8 cellular contexts compared by ENCODE assay signal in the genomic region with DNA sequence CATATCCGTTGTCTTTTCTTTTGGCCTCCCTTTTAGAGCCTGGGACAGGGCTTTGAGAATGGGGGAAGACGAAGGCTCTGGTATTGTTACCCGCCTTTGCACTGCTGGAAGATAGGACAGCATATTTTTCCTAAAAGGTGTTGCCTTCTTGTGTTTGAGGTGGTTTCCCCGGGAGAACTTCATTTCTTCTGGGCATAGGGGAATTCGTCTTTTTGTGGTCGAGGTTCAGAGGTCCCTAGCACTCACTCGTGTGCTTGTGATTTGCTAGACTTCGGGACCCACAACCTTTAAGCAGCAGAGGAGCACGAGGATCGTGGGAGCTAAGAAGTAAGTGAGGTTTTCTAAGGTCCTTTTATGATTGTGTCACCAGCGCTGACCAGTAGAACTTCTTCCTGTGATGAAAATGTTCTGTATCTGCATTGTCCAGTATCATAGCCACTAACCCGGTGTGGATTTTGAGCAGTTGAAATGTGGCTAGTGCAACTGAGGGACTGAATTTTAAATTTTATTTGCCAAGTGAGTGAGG. TPM values are rescaled to one million over a fixed set of nuclear protein-coding genes. Genes with fewer than 3 reads are reported as not detected.
DNase-seq lines count a peak whose midpoint lies in the region; ATAC-seq and TF ChIP-seq lines count a peak whose summit lies in the region.

No MANE protein-coding gene starts in this region.

- H3K27ac Mint-ChIP-seq in HFFc6, result peak overlapping the region; percentile 85
- H3K27ac Mint-ChIP-seq in activated naive CD4-positive, alpha-beta T cell treated with anti-CD3 and anti-CD28 coated beads, Interleukin-2, amount 50 U/mL, for 72 hours, result peak overlapping the region; percentile 86 to 93

- no peak for DNase-seq in BJ (ENCODE audit: low read depth)
- DNase-seq in HFFc6, result no peak
- no peak for DNase-seq in activated naive CD4-positive, alpha-beta T cell treated with anti-CD3 and anti-CD28 coated beads, Interleukin-2, amount 50 U/mL, for 72 hours (ENCODE audit: low spot score in 2 of 2)
- peak; percentile 38 for DNase-seq in iris pigment epithelial cell (ENCODE audit: low read depth)
- no peak for DNase-seq in substantia nigra (lab: John Stamatoyannopoulos, UW)
- no peak for DNase-seq in T1000 (lab: John Stamatoyannopoulos, UW)
- DNase-seq in NCI-H128 (lab: John Stamatoyannopoulos, UW; ENCODE audit: unreplicated experiment), result no peak

- H3K36me3 ChIP-seq in BJ (ENCODE audit: control insufficient read depth, insufficient read depth, low read length), result no peaks in the 10 kb centered on the region; the same call in 1 of the 2 replicates

- H3K4me3 ChIP-seq in BJ (ENCODE audit: low read depth, low read length), result peak overlapping the region; percentile 48

- POLR2A ChIA-PET in BJ (lab: Charles Lee), result no interaction called here

- no peaks in the 10 kb centered on the region for H3K27me3 ChIP-seq in BJ (ENCODE audit: control insufficient read depth, insufficient read depth, low read length)

- peaks cover 54% of the 10 kb centered on the region for H3K4me1 Mint-ChIP-seq in HFFc6 (ENCODE audit: low read depth)

- H3K27me3 Mint-ChIP-seq in HFFc6 (ENCODE audit: insufficient read depth), result no peaks in the 10 kb centered on the region

- H3K36me3 Mint-ChIP-seq in HFFc6 (ENCODE audit: low read depth), result peaks cover 40% of the 10 kb centered on the region
- H3K36me3 Mint-ChIP-seq in activated naive CD4-positive, alpha-beta T cell treated with anti-CD3 and anti-CD28 coated beads, Interleukin-2, amount 50 U/mL, for 72 hours, result peaks cover 16 to 38% of the 10 kb centered on the region in 2 donors

- TF ChIP-seq CTCF in BJ (IDR thresholded peaks at IDR 0.05; ENCODE audit: insufficient read depth, low read depth, low read length), result no peak
- 0 out of 2 replicates have a peak, but pooled peaks have one; percentile 2 for TF ChIP-seq CTCF in HFFc6 (IDR thresholded peaks at IDR 0.05)

- H3K9me3 Mint-ChIP-seq in HFFc6, result peaks cover 19% of the 10 kb centered on the region
- peaks cover 6 to 10% of the 10 kb centered on the region in 2 donors for H3K9me3 Mint-ChIP-seq in activated naive CD4-positive, alpha-beta T cell treated with anti-CD3 and anti-CD28 coated beads, Interleukin-2, amount 50 U/mL, for 72 hours

- H3K4me3 Mint-ChIP-seq in HFFc6, result peak overlapping the region; percentile 95

- peak overlapping the region; percentile 54 for H3K27ac ChIP-seq in substantia nigra (ENCODE audit: low read depth, low read length, poor library complexity, severe bottlenecking)

- ATAC-seq in activated naive CD4-positive, alpha-beta T cell treated with anti-CD3 and anti-CD28 coated beads, Interleukin-2, amount 50 U/mL, for 72 hours, result peak; percentile 5 to 17
- ATAC-seq in HG03159 (IDR thresholded peaks at IDR 0.05; ENCODE audit: unreplicated experiment), result no peak

- CTCF ChIA-PET in BJ (lab: Yijun Ruan, JAX), result no interaction called here

RNA-seq across cellular contexts. Expression of gene ZNF512, which starts 0.6 kb away (rescaled TPM):
- 19.2 and 31.8 TPM in 2 replicates for polyA plus RNA-seq in BJ (2011; rRNA removed)
- polyA minus RNA-seq in BJ (2011; rRNA and poly(A)+ RNA removed), result 14.0 and 14.2 TPM in 2 replicates
- 10 to 100 TPM; 20.1 to 28.3 (median 26.7) TPM for total RNA-seq in HFFc6 (2021; fragmentation: NEBNext Ultra II Directional; extraction: Animal tissue kit (Norgen Biotek cat#: 25700))
- total RNA-seq in activated naive CD4-positive, alpha-beta T cell treated with anti-CD3 and anti-CD28 coated beads, Interleukin-2, amount 50 U/mL, for 72 hours, result 10 to 100 TPM; 38.0 to 40.6 TPM

RNA-seq across cellular contexts. Expression of gene CCDC121, which starts 45.4 kb away (rescaled TPM):
- polyA plus RNA-seq in BJ (2011; rRNA removed), result 0.58 and 0.86 TPM in 2 replicates
- 0.26 and 0.90 TPM in 2 replicates for polyA minus RNA-seq in BJ (2011; rRNA and poly(A)+ RNA removed)
- total RNA-seq in HFFc6 (2021; fragmentation: NEBNext Ultra II Directional; extraction: Animal tissue kit (Norgen Biotek cat#: 25700)), result 1 to 10 TPM in 2 of 6 experiments, under 1 TPM in 4; 0.52 to 1.2 (median 0.97) TPM
- total RNA-seq in activated naive CD4-positive, alpha-beta T cell treated with anti-CD3 and anti-CD28 coated beads, Interleukin-2, amount 50 U/mL, for 72 hours, result under 1 TPM in 1 of 2 donors, not detected in 1; 0.19 TPM

RNA-seq across cellular contexts. Expression of gene GPN1, which starts 45.4 kb away (rescaled TPM):
- polyA plus RNA-seq in BJ (2011; rRNA removed), result 40.8 and 61.0 TPM in 2 replicates
- polyA minus RNA-seq in BJ (2011; rRNA and poly(A)+ RNA removed), result 20.0 and 33.6 TPM in 2 replicates
- total RNA-seq in HFFc6 (2021; fragmentation: NEBNext Ultra II Directional; extraction: Animal tissue kit (Norgen Biotek cat#: 25700)), result 10 to 100 TPM; 33.2 to 44.2 (median 39.8) TPM
- 10 to 100 TPM; 38.9 to 43.0 TPM for total RNA-seq in activated naive CD4-positive, alpha-beta T cell treated with anti-CD3 and anti-CD28 coated beads, Interleukin-2, amount 50 U/mL, for 72 hours
